In genomic region chr9:130446111-130446861, GRCh38 we compare ENCODE assay signal across 8 cellular contexts. TPM values are rescaled to one million over a fixed set of nuclear protein-coding genes. Genes with fewer than 3 reads are reported as not detected.
DNase-seq lines count a peak whose midpoint lies in the region; ATAC-seq, FAIRE-seq and TF ChIP-seq lines count a peak whose summit lies in the region.

No MANE protein-coding gene starts in this region.

- DNase-seq in H54 (ENCODE audit: insufficient read length, low spot score) (peak; percentile 30), SK-N-DZ (ENCODE audit: low spot score) (peak; percentile 56), fibroblast of peridontal ligament (ENCODE audit: extremely low read depth) (peak; percentile 57), NCI-H2171 (lab: John Stamatoyannopoulos, UW) (no peak), NCI-H345 (lab: John Stamatoyannopoulos, UW) (no peak), HTR-8/SVneo (ENCODE audit: insufficient read length, low spot score) (no peak), putamen (ENCODE audit: low spot score) (no peak)
- DNase-seq in natural killer cell treated with Interleukin-12 subunit alpha and Interleukin-12 subunit beta and Interleukin-15 and Interleukin-18, amount 100 ng/mL, for 72 hours (ENCODE audit: low spot score) = no peak

- TF ChIP-seq POLR2A in H54 (IDR thresholded peaks at IDR 0.05; ENCODE audit: low read depth, low read length) = no peak

- FAIRE-seq in H54 (lab: Jason Lieb, UNC) (no peak), HTR-8/SVneo (lab: Jason Lieb, UNC) (no peak)

- H3K4me3 Mint-ChIP-seq in natural killer cell treated with Interleukin-12 subunit alpha and Interleukin-12 subunit beta and Interleukin-15 and Interleukin-18, amount 100 ng/mL, for 72 hours = peak overlapping the region; percentile 50

- peaks cover 8 to 15% of the 10 kb centered on the region in 2 donors for H3K27me3 Mint-ChIP-seq in natural killer cell treated with Interleukin-12 subunit alpha and Interleukin-12 subunit beta and Interleukin-15 and Interleukin-18, amount 100 ng/mL, for 72 hours

- peaks cover 7% of the 10 kb centered on the region for H3K36me3 Mint-ChIP-seq in natural killer cell treated with Interleukin-12 subunit alpha and Interleukin-12 subunit beta and Interleukin-15 and Interleukin-18, amount 100 ng/mL, for 72 hours

- H3K27ac Mint-ChIP-seq in natural killer cell treated with Interleukin-12 subunit alpha and Interleukin-12 subunit beta and Interleukin-15 and Interleukin-18, amount 100 ng/mL, for 72 hours = no peak overlapping the region

- no peak for ATAC-seq in natural killer cell treated with Interleukin-12 subunit alpha and Interleukin-12 subunit beta and Interleukin-15 and Interleukin-18, amount 100 ng/mL, for 72 hours

- H3K9me3 Mint-ChIP-seq in natural killer cell treated with Interleukin-12 subunit alpha and Interleukin-12 subunit beta and Interleukin-15 and Interleukin-18, amount 100 ng/mL, for 72 hours = peaks cover 4% of the 10 kb centered on the region

- peaks cover 0 to 3% of the 10 kb centered on the region in 2 donors for H3K4me1 Mint-ChIP-seq in natural killer cell treated with Interleukin-12 subunit alpha and Interleukin-12 subunit beta and Interleukin-15 and Interleukin-18, amount 100 ng/mL, for 72 hours (ENCODE audit: low read depth in 2 of 2)

RNA-seq across cellular contexts. Expression of gene ASS1, which starts 1.5 kb away (rescaled TPM):
- 94.1 and 100 TPM in 2 replicates for polyA plus RNA-seq in SK-N-DZ (2014; cell fraction: cytosol; rRNA removed)
- 50.0 and 51.6 TPM in 2 replicates for polyA plus RNA-seq in SK-N-DZ (2014; cell fraction: nucleus; rRNA removed)
- total RNA-seq in natural killer cell treated with Interleukin-12 subunit alpha and Interleukin-12 subunit beta and Interleukin-15 and Interleukin-18, amount 100 ng/mL, for 72 hours = not detected

Comparison
In these comparisons a context has a peak if more than half of its experiments do, and no peak if none do; other contexts are left out.
1. DNase-seq: peak in H54 (single experiment), SK-N-DZ (single experiment) and fibroblast of peridontal ligament (single experiment); none in natural killer cell treated with Interleukin-12 subunit alpha and Interleukin-12 subunit beta and Interleukin-15 and Interleukin-18, amount 100 ng/mL, for 72 hours (single experiment), NCI-H2171 (single experiment), NCI-H345 (single experiment), HTR-8/SVneo (single experiment) and putamen (single experiment).